23 cellular contexts compared by ENCODE assay signal in the genomic region with DNA sequence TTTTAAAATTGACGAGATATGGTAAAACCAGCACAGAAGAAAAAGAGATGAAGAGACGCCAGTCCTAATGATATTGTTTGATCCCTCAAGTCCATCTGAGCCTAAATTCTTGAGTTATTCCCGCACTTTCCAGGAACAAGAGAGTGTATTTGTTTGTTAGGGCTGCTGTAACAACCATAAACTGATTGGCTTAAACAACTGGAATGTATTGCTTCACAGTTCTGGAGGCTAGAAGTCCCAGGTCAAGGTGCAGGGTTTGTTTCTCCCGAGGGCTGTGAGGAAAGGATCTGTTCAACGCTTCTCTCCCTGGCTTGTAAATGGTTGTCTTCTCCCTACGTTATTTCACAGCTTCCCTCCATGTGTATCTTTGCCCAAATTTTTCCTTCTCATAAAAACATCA.
"Had no signal": no experiment of that assay in that cellular context is flagged by ENCODE, and none has a peak within 500 bp of the region (broad histone marks: within the 10 kb centered on the region; RNA-seq: fewer than 3 reads in every experiment).

No MANE protein-coding gene starts in this region.

- H3K4me2 ChIP-seq: SK-N-SH had no signal

- DNase-seq: Karpas-422, KBM-7, MG63, NCI-H1092, NCI-H1105 treated with DMSO at 0.1 percent for 48 hours, NCI-H1417 treated with DMSO at 0.1 percent for 48 hours, NCI-H146, NCI-H1694 treated with DMSO at 0.1 percent for 48 hours, NCI-H1930, NCI-H2081, NCI-H2107, NCI-H2171, NCI-H446, NCI-H510A, NCI-H524 treated with DMSO at 0.1 percent for 48 hours, NCI-H69, NCI-H774, PC-3, SHP77, SK-N-SH, SW 1271 had no signal

- H3K9me3 ChIP-seq: MG63, SK-N-SH had no signal

- H3K36me3 ChIP-seq: MG63 had no signal

- H3K27me3 ChIP-seq: MG63 had no signal

- H3K9ac ChIP-seq: SK-N-SH had no signal

- H3K27ac ChIP-seq: RWPE1 had no signal

- ATAC-seq: Panc1, PC-3 had no signal

- H3K4me3 ChIP-seq: MG63 had no signal
